In genomic region chr6:110708295-110708965, GRCh38 we compare ENCODE assay signal across 16 cellular contexts.
DNase-seq lines count a peak whose midpoint lies in the region; ATAC-seq and TF ChIP-seq lines count a peak whose summit lies in the region.
"Had no signal": no experiment of that assay in that cellular context is flagged by ENCODE, and none has a peak within 500 bp of the region (broad histone marks: within the 10 kb centered on the region; RNA-seq: fewer than 3 reads in every experiment).

No MANE protein-coding gene starts in this region.

- no peak for TF ChIP-seq CTCF in foreskin fibroblast (IDR thresholded peaks at IDR 0.05; ENCODE audit: low read depth, low read length)
- no peak for TF ChIP-seq CTCF in GM10248 (IDR thresholded peaks at IDR 0.05; ENCODE audit: control extremely low read depth, extremely low read depth, low read depth, missing control alignments)

- H3K4me3 ChIP-seq in foreskin fibroblast (ENCODE audit: low read depth in 1 of 2, low read length in 2 of 2) = no peak overlapping the region
- H3K4me3 ChIP-seq: SJCRH30 had no signal

- POLR2A ChIA-PET in GM10248 (lab: Yijun Ruan, JAX) = interaction anchor here (1.2 kb wide), 1 partner anchor 166 kb away, joined by 3 read pairs; the partner anchor contains the start of gene AMD1

- DNase-seq in A172 (ENCODE audit: low spot score) (peak; percentile 11), HCEC 1CT (peak; percentile 60), amniotic epithelial cell (ENCODE audit: low read depth) (peak; percentile 51), foreskin fibroblast (peak; percentile 50 to 72), GM10248 (ENCODE audit: extremely low spot score) (no peak), nucleus accumbens (lab: John Stamatoyannopoulos, UW) (no peak)
- DNase-seq: 8988T; activated CD4-positive, alpha-beta T cell treated with anti-CD3 and anti-CD28 coated beads, Interleukin-2, amount 50 U/mL, for 1 hour; activated T-cell treated with anti-CD3 and anti-CD28 coated beads, Interleukin-2, amount 50 U/mL, for 1 hour; effector memory CD4-positive, alpha-beta T cell; glutamatergic neuron; NCI-H1694 treated with DMSO at 0.1 percent for 48 hours; SJCRH30; trophoblast cell had no signal

- ATAC-seq in GM21529 (IDR thresholded peaks at IDR 0.05; ENCODE audit: unreplicated experiment) = no peak
- no peak for ATAC-seq in GM21390 (IDR thresholded peaks at IDR 0.05; ENCODE audit: unreplicated experiment)

- CTCF ChIA-PET in GM10248 (lab: Yijun Ruan, JAX) = interaction anchor here (0.7 to 1.8 kb wide), 5 partner anchors 14 to 258 kb away, joined by 3 to 4 read pairs (median 3); no protein-coding TSS in a partner anchor

Comparison
In these comparisons a context has a peak if more than half of its experiments do, and no peak if none do; other contexts are left out.
1. DNase-seq: peak in A172 (single experiment), HCEC 1CT (single experiment), amniotic epithelial cell (single experiment) and foreskin fibroblast (2 of 2); none in GM10248 (single experiment) and nucleus accumbens (0 of 56).